ENCODE assay signal across 7 cellular contexts in the genomic region with DNA sequence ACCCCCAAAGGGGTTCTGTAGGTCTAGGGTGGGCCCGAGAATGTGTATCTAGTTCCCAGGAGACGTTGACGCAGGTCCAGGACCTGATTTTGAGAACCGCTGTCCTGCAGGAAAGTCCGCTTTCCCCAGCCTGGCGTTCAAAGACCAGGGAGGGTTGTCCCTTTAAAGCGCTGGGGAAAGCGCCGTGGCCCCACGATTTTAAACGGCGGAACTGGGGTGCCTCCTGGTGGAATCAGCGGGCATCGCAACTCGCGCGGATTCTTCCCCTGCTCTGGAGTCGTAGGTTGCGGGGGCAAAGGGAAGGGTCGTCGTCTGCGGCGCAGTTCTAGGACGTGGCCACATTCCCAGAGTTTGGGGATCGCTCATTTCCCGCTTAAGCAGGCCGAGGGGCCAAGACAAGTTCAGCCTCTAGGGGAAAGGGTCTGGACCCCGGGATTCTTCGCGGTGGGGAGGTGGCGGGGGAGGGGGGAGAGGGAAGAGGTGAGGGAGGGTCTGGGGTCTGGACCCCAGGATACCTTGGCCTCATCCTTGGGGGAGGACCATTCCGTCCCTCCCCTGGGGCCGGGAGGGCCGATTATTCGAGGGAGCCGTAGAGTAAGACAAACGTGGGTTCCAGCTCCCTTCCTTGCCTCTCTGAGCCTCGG. TPM values are rescaled to one million over a fixed set of nuclear protein-coding genes. Genes with fewer than 3 reads are reported as not detected.
DNase-seq lines count a peak whose midpoint lies in the region; ATAC-seq and TF ChIP-seq lines count a peak whose summit lies in the region.

No MANE protein-coding gene starts in this region.

- no peak overlapping the region for H3K9ac ChIP-seq in mammary epithelial cell (ENCODE audit: insufficient read depth, low read length)

- peaks cover 6% of the 10 kb centered on the region for H3K4me1 ChIP-seq in mammary epithelial cell (ENCODE audit: insufficient read depth, low read length)

- H3K27ac ChIP-seq in WERI-Rb-1 (no peak overlapping the region), mammary epithelial cell (ENCODE audit: insufficient read depth, low read depth, low read length) (no peak overlapping the region)

- 6% methylated on average over 21 of the region's 38 CpGs for WGBS in mammary epithelial cell (ENCODE audit: low coverage, missing lambda C conversion rate)

- in situ Hi-C loops in mammary epithelial cell (cut with MboI; ENCODE audit: low sequenced_read_pairs in 2 of 2) = loop anchor here (5.0 kb wide), 1 partner anchor 86 kb away; no protein-coding TSS in a partner anchor

- no peaks in the 10 kb centered on the region for H4K20me1 ChIP-seq in mammary epithelial cell (ENCODE audit: insufficient read depth, low read length)

- intact Hi-C loops in mammary epithelial cell (cut with micrococcal nuclease) = loop anchor here (1.0 to 2.0 kb wide), 5 partner anchors 25 to 208 kb away; a partner anchor contains a TSS

- H3K36me3 ChIP-seq in WERI-Rb-1 (no peaks in the 10 kb centered on the region), mammary epithelial cell (ENCODE audit: insufficient read depth, low read length) (no peaks in the 10 kb centered on the region)

- ATAC-seq in GM18907 (IDR thresholded peaks at IDR 0.05; ENCODE audit: unreplicated experiment) = no peak

- H3K27me3 ChIP-seq in WERI-Rb-1 (ENCODE audit: insufficient read depth, low read depth, severe bottlenecking) (no peaks in the 10 kb centered on the region), mammary epithelial cell (ENCODE audit: insufficient read depth, low read length) (no peaks in the 10 kb centered on the region)

- H2AFZ ChIP-seq in mammary epithelial cell (ENCODE audit: low read depth, low read length) = peak overlapping the region; percentile 69

- DNase-seq in NCI-H2029 (lab: John Stamatoyannopoulos, UW) = peak; percentile 33
- DNase-seq in WERI-Rb-1 = peak; percentile 70
- DNase-seq in mammary epithelial cell = peak; percentile 59
- DNase-seq in iris pigment epithelial cell (ENCODE audit: low read depth) = peak; percentile 59
- peak; percentile 54 to 78 for DNase-seq in stimulated activated CD4-positive, alpha-beta T cell treated with anti-CD3 and anti-CD28 coated beads, Interleukin-15, amount 100 ng/mL, for 1 hour (ENCODE audit: low read depth in 1 of 2, low spot score in 1 of 2)

- BruUV-seq in mammary epithelial cell (replicated peaks; lab: Mats Ljungman, UMichigan) = no TSS peak

- peak overlapping the region; percentile 39 for H3K4me2 ChIP-seq in mammary epithelial cell (ENCODE audit: insufficient read depth, low read depth, low read length)

- H3K79me2 ChIP-seq in mammary epithelial cell (ENCODE audit: insufficient read depth, low read length) = no peaks in the 10 kb centered on the region

- dilution Hi-C loops in mammary epithelial cell (cut with HindIII; ENCODE audit: low sequenced_read_pairs) = loop anchor here (5.0 kb wide), 3 partner anchors 41 to 81 kb away; no protein-coding TSS in a partner anchor

- H3K9me3 ChIP-seq in WERI-Rb-1 (ENCODE audit: severe bottlenecking) (no peaks in the 10 kb centered on the region), mammary epithelial cell (replicated peaks; ENCODE audit: insufficient read depth, low read length) (no peaks in the 10 kb centered on the region)

- CTCF ChIA-PET in mammary epithelial cell (lab: Charles Lee; ENCODE audit: low non-redundant PET) = interaction anchor here (0.6 kb wide), 1 partner anchor 174 kb away, joined by 3 read pairs; no protein-coding TSS in a partner anchor

- H3K4me3 ChIP-seq in GM12875 (ENCODE audit: low read depth, low read length) (no peak overlapping the region), WERI-Rb-1 (ENCODE audit: low read depth, low read length) (peak overlapping the region; percentile 32), mammary epithelial cell (replicated peaks in 1 of 3; ENCODE audit: insufficient read depth in 1 of 3, low read depth in 2 of 3, low read length in 3 of 3) (peak overlapping the region in 1 of 3 experiments; percentile 42)

- TF ChIP-seq CTCF in GM12875 (IDR thresholded peaks at IDR 0.05; ENCODE audit: borderline replicate concordance, insufficient read depth, low read depth, low read length) (peak; percentile 93), WERI-Rb-1 (IDR thresholded peaks at IDR 0.05; ENCODE audit: low read depth, low read length) (peak; percentile 83), mammary epithelial cell (conservative IDR thresholded peaks at IDR 0.05 in 1 of 2, IDR thresholded peaks at IDR 0.05 in 1 of 2; ENCODE audit: extremely low read depth in 1 of 2, insufficient read depth in 1 of 2, low read depth in 1 of 2, low read length in 2 of 2) (peak; percentile 86 to 95)

RNA-seq across cellular contexts. Expression of a gene that starts 7.7 kb away (rescaled TPM):
- under 1 TPM; 0.12 to 0.67 TPM for total RNA-seq in mammary epithelial cell
- polyA plus RNA-seq in mammary epithelial cell = 0.01 TPM
- polyA minus RNA-seq in mammary epithelial cell = 1.3 TPM

RNA-seq across cellular contexts. Expression of a gene that starts 16.6 kb away (rescaled TPM):
- total RNA-seq in mammary epithelial cell = 10 to 100 TPM in 1 of 2 donors, under 1 TPM in 1; 0.24 to 39.3 TPM
- polyA plus RNA-seq in mammary epithelial cell = 0.26 TPM
- polyA minus RNA-seq in mammary epithelial cell = not detected

RNA-seq across cellular contexts. Expression of a gene that starts 59.2 kb away (rescaled TPM):
- total RNA-seq in mammary epithelial cell = 1 to 10 TPM in 1 of 2 donors, not detected in 1; 2.3 TPM
- polyA plus RNA-seq in mammary epithelial cell = not detected
- not detected for polyA minus RNA-seq in mammary epithelial cell
